ENCODE assay signal across 25 cellular contexts in the genomic region with DNA sequence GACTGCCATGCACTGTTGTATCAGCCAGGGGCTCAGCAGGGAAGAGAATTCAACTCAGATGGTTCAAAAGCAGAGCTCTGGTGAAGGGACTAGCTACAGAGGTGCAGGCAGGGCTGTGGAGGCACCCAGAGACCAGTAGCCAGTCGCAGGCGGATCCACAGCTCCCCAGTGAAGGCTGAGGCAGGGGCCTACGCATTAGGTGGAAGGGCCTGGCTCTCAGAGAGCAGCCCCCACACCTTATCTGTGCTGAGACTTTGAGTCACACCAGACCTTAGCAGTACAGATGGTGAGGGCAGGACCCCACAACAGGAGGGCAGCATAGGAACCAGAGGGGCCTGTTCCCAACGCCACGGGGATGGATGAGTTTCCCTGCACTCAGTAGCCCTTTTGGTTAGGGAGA.
"Had no signal": no experiment of that assay in that cellular context is flagged by ENCODE, and none has a peak within 500 bp of the region (broad histone marks: within the 10 kb centered on the region; RNA-seq: fewer than 3 reads in every experiment).

No MANE protein-coding gene starts in this region.

- H3K4me2 ChIP-seq: smooth muscle cell had no signal

- FAIRE-seq: astrocyte, endometrium, kidney, TTC549 had no signal

- ATAC-seq: left lung; naive thymus-derived CD4-positive, alpha-beta T cell; T-cell had no signal

- H3K4me1 ChIP-seq: adrenal gland, breast epithelium, heart right ventricle, left lung, sigmoid colon had no signal

- H3K4me3 Mint-ChIP-seq: activated CD4-positive, alpha-beta T cell treated with anti-CD3 and anti-CD28 coated beads, Interleukin-2, amount 10 ng/mL, durations not matched to agents 7 days and 5 days; activated CD8-positive, alpha-beta memory T cell treated with anti-CD3 and anti-CD28 coated beads, Interleukin-2, amount 10 ng/mL, durations not matched to agents 7 days and 5 days; activated CD8-positive, alpha-beta T cell treated with anti-CD3 and anti-CD28 coated beads for 36 hours; naive thymus-derived CD4-positive, alpha-beta T cell; neural crest cell; T-cell had no signal

- H3K27me3 ChIP-seq: adrenal gland, breast epithelium, heart right ventricle, left lung, sigmoid colon had no signal

- DNase-seq: activated CD4-positive, alpha-beta T cell treated with anti-CD3 and anti-CD28 coated beads, Interleukin-2, amount 10 ng/mL, durations not matched to agents 7 days and 5 days; activated CD4-positive, CD25-positive, alpha-beta regulatory T cell treated with anti-CD3 and anti-CD28 coated beads, Interleukin-2, amount 50 U/mL, for 72 hours; activated CD8-positive, alpha-beta memory T cell treated with anti-CD3 and anti-CD28 coated beads, Interleukin-2, amount 10 ng/mL, durations not matched to agents 7 days and 5 days; activated T-cell treated with anti-CD3 and anti-CD28 coated beads for 4 hours; adrenal gland; heart right ventricle; kidney; left lung; naive thymus-derived CD4-positive, alpha-beta T cell; stimulated activated CD4-positive, alpha-beta T cell treated with anti-CD3 and anti-CD28 coated beads, Interleukin-2, amount 100 ng/mL, for 48 hours; stimulated activated CD8-positive, alpha-beta memory T cell treated with anti-CD3 and anti-CD28 coated beads, Interleukin-4, amount 100 ng/mL, for 48 hours; stimulated activated naive CD4-positive, alpha-beta T cell treated with Interleukin-2 at 50 U/mL for 16 hours; T-cell; WERI-Rb-1 had no signal

- H3K9me3 ChIP-seq: adrenal gland, breast epithelium, heart right ventricle, left lung, sigmoid colon had no signal

- H3K27ac ChIP-seq: adrenal gland, breast epithelium, coronary artery, heart right ventricle, left lung, sigmoid colon, WERI-Rb-1 had no signal

- H3K36me3 ChIP-seq: adrenal gland, breast epithelium, heart right ventricle, left lung, sigmoid colon, WERI-Rb-1 had no signal

- H3K4me3 ChIP-seq: adrenal gland, breast epithelium, coronary artery, heart right ventricle, left lung, lung, sigmoid colon, smooth muscle cell had no signal

- H3K27me3 Mint-ChIP-seq: activated CD4-positive, alpha-beta T cell treated with anti-CD3 and anti-CD28 coated beads, Interleukin-2, amount 10 ng/mL, durations not matched to agents 7 days and 5 days; activated CD8-positive, alpha-beta T cell treated with anti-CD3 and anti-CD28 coated beads for 36 hours had no signal

- H3K36me3 Mint-ChIP-seq: activated CD8-positive, alpha-beta memory T cell treated with anti-CD3 and anti-CD28 coated beads, Interleukin-2, amount 10 ng/mL, durations not matched to agents 7 days and 5 days; activated naive CD4-positive, alpha-beta T cell treated with anti-CD3 and anti-CD28 coated beads, Interleukin-2, amount 50 U/mL, for 72 hours; naive thymus-derived CD4-positive, alpha-beta T cell; T-cell had no signal

- H3K9me3 Mint-ChIP-seq: activated CD4-positive, alpha-beta T cell treated with anti-CD3 and anti-CD28 coated beads, Interleukin-2, amount 10 ng/mL, durations not matched to agents 7 days and 5 days; activated CD8-positive, alpha-beta T cell treated with anti-CD3 and anti-CD28 coated beads for 36 hours; activated naive CD4-positive, alpha-beta T cell treated with anti-CD3 and anti-CD28 coated beads, Interleukin-2, amount 50 U/mL, for 72 hours; neural crest cell; T-cell had no signal

- H3K27ac Mint-ChIP-seq: activated CD4-positive, alpha-beta T cell treated with anti-CD3 and anti-CD28 coated beads, Interleukin-2, amount 10 ng/mL, durations not matched to agents 7 days and 5 days; activated CD8-positive, alpha-beta memory T cell treated with anti-CD3 and anti-CD28 coated beads, Interleukin-2, amount 10 ng/mL, durations not matched to agents 7 days and 5 days; activated CD8-positive, alpha-beta T cell treated with anti-CD3 and anti-CD28 coated beads for 36 hours; naive thymus-derived CD4-positive, alpha-beta T cell; T-cell had no signal
